1 cellular context compared by ENCODE assay signal in genomic region chr17:7280519-7281073, GRCh38.
TF ChIP-seq lines count a peak whose summit lies in the region.

No MANE protein-coding gene starts in this region.

TF ChIP-seq in IMR-90, 13 proteins besides CTCF, POLR2A, EP300 and RAD21:
- TF ChIP-seq RFX5 (IDR thresholded peaks at IDR 0.05; ENCODE audit: low read depth, low read length) (no peak), CEBPB (IDR thresholded peaks at IDR 0.05; ENCODE audit: low read depth, low read length) (no peak), NFE2L2 (IDR thresholded peaks at IDR 0.05; ENCODE audit: low read depth, low read length) (no peak), MXI1 (IDR thresholded peaks at IDR 0.05; ENCODE audit: borderline replicate concordance, low read depth, low read length) (peak; percentile 72; the same call in 1 of the 2 replicates), MAZ (IDR thresholded peaks at IDR 0.05; ENCODE audit: borderline replicate concordance, low read depth, low read length) (no peak; the same call in 1 of the 2 replicates), SMC3 (IDR thresholded peaks at IDR 0.05; ENCODE audit: low read depth, low read length) (peak; percentile 94), RCOR1 (IDR thresholded peaks at IDR 0.05; ENCODE audit: insufficient replicate concordance, low read length) (no peak), FOS (IDR thresholded peaks at IDR 0.05; ENCODE audit: low read depth, low read length) (no peak), CHD1 (IDR thresholded peaks at IDR 0.05; ENCODE audit: low read depth, low read length) (0 out of 2 replicates have a peak, but pooled peaks have one; percentile 34)
